ENCODE assay signal across 7 cellular contexts in the genomic region with DNA sequence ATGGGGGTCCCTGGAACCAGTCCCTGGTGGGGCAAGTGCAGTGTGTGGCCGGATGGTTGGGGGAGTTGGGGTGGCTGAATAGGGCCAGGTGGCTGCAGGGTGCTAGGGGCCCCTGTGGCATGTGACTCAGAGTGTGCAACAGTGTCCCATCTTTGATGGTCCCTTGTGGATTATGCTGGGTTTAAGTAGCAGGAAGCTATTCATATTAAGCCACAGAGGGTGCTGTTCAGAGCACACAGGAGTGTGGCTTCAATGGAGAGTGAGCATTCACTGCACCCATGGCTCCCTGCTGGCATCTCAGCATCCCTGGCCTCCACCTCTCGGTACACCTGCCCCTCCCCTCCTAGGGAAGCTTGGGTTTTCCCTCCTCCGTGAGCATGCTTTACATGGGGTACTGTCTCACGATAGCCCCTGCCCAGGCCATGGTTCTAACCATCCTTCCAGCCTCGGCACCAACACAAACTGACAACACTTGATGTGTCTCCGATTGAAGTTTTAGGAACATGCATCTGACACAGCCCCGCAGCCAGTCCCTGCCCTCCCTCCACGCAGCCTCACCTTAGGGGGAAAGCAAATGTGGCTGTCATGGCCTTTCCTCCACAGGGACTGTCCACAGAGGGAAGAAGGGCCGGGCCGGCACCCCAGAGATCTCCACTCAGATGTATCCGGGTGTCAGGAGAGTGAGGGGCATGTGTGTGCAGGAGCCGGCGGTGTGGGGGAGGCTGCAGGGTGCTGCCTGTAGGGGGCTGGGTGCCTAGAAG. TPM values are rescaled to one million over a fixed set of nuclear protein-coding genes. Genes with fewer than 3 reads are reported as not detected.
DNase-seq lines count a peak whose midpoint lies in the region; ATAC-seq and TF ChIP-seq lines count a peak whose summit lies in the region.

No MANE protein-coding gene starts in this region.

- no peak overlapping the region for H2BK120ac ChIP-seq in mesendoderm (ENCODE audit: low read depth, low read length)

- ATAC-seq in GM21390 (IDR thresholded peaks at IDR 0.05; ENCODE audit: unreplicated experiment), result peak; percentile 65
- peak; percentile 69 for ATAC-seq in HG03565 (IDR thresholded peaks at IDR 0.05; ENCODE audit: unreplicated experiment)

- peak; percentile 19 for TF ChIP-seq POLR2A in GM15510 (IDR thresholded peaks at IDR 0.05; ENCODE audit: borderline replicate concordance, extremely low read depth, insufficient read length)

- no peak overlapping the region for H3K4me2 ChIP-seq in mesendoderm (ENCODE audit: low read length)

- no peak overlapping the region for H4K5ac ChIP-seq in mesendoderm (ENCODE audit: low read length)

- no peaks in the 10 kb centered on the region for H3K79me1 ChIP-seq in mesendoderm (ENCODE audit: low read length)

- H4K8ac ChIP-seq in mesendoderm (ENCODE audit: low read depth, low read length), result no peak overlapping the region

- H3K23ac ChIP-seq in mesendoderm (ENCODE audit: low read length), result no peak overlapping the region

- no peak overlapping the region for H2BK5ac ChIP-seq in mesendoderm (ENCODE audit: low read length)

- H3K56ac ChIP-seq in mesendoderm (ENCODE audit: low read length), result no peak overlapping the region

- WGBS in mesendoderm (ENCODE audit: extremely low coverage, insufficient coverage, low lambda C conversion rate), result no CpG with 5 or more reads among the region's 13 CpGs

- no peaks in the 10 kb centered on the region for H3K79me2 ChIP-seq in mesendoderm (ENCODE audit: control insufficient read depth, insufficient read depth, low read length)

- no peak overlapping the region for H2BK15ac ChIP-seq in mesendoderm (replicated peaks; ENCODE audit: low read depth)

- H3K36me3 ChIP-seq in mesendoderm (ENCODE audit: control insufficient read depth, insufficient read depth, low read length), result no peaks in the 10 kb centered on the region

- H2AK5ac ChIP-seq in mesendoderm (ENCODE audit: low read length), result no peak overlapping the region

- no peak overlapping the region for H3K9ac ChIP-seq in mesendoderm (ENCODE audit: low read length)

- no peak overlapping the region for H3K4ac ChIP-seq in mesendoderm (ENCODE audit: low read depth, low read length)

- no peak overlapping the region for H3K18ac ChIP-seq in mesendoderm (ENCODE audit: low read length)

- H3K27me3 ChIP-seq in mesendoderm (ENCODE audit: insufficient read depth, low read length, poor library complexity), result no peaks in the 10 kb centered on the region

- H3K4me1 ChIP-seq in mesendoderm (ENCODE audit: control insufficient read depth, low read depth, low read length), result peaks cover 4% of the 10 kb centered on the region

- H3K27ac ChIP-seq in mesendoderm (ENCODE audit: low read depth, low read length), result peak overlapping the region; percentile 4

- no peak overlapping the region for H3K4me3 ChIP-seq in mesendoderm (ENCODE audit: low read length)

- peak; percentile 16 to 20 for DNase-seq in activated CD4-positive, alpha-beta T cell treated with anti-CD3 and anti-CD28 coated beads, Interleukin-2, amount 50 U/mL, for 48 hours
- DNase-seq in mesendoderm (no peak), ecto neural progenitor cell (ENCODE audit: low spot score) (no peak), COLO668 (lab: John Stamatoyannopoulos, UW; ENCODE audit: unreplicated experiment) (no peak)

RNA-seq across cellular contexts. Expression of gene PPIF, which starts 30.4 kb away (rescaled TPM):
- 82.9 TPM for polyA plus RNA-seq in mesendoderm (2013, experiment 1 of 2)
- polyA plus RNA-seq in mesendoderm (2013, experiment 2 of 2), result 81.0 TPM

Comparison
In these comparisons a context has a peak if more than half of its experiments do, and no peak if none do; other contexts are left out.
1. DNase-seq: peak in activated CD4-positive, alpha-beta T cell treated with anti-CD3 and anti-CD28 coated beads, Interleukin-2, amount 50 U/mL, for 48 hours (2 of 2); none in mesendoderm (single experiment), ecto neural progenitor cell (single experiment) and COLO668 (single experiment).